In genomic region chr15:47856071-47856470, GRCh38 we compare ENCODE assay signal across 37 cellular contexts.
"Had no signal": no experiment of that assay in that cellular context is flagged by ENCODE, and none has a peak within 500 bp of the region (broad histone marks: within the 10 kb centered on the region; RNA-seq: fewer than 3 reads in every experiment).

No MANE protein-coding gene starts in this region.

- H3K27me3 ChIP-seq: adrenal gland, ascending aorta, brain microvascular endothelial cell, breast epithelium, cardiac muscle cell had no signal

- H3K27ac Mint-ChIP-seq: activated naive CD4-positive, alpha-beta T cell treated with anti-CD3 and anti-CD28 coated beads for 36 hours; activated naive CD4-positive, alpha-beta T cell treated with anti-CD3 and anti-CD28 coated beads, Interleukin-2, amount 10 ng/mL, durations not matched to agents 7 days and 5 days; activated naive CD4-positive, alpha-beta T cell treated with anti-CD3 and anti-CD28 coated beads, Interleukin-2, amount 50 U/mL, for 24 hours; activated naive CD4-positive, alpha-beta T cell treated with anti-CD3 and anti-CD28 coated beads, Interleukin-2, amount 50 U/mL, for 72 hours; activated naive CD8-positive, alpha-beta T cell; activated naive CD8-positive, alpha-beta T cell treated with anti-CD3 and anti-CD28 coated beads for 36 hours; activated naive CD8-positive, alpha-beta T cell treated with anti-CD3 and anti-CD28 coated beads, Interleukin-2, amount 10 ng/mL, durations not matched to agents 7 days and 5 days; activated naive CD8-positive, alpha-beta T cell treated with anti-CD3 and anti-CD28 coated beads, Interleukin-2, amount 50 U/mL, for 24 hours; activated T-cell treated with anti-CD3 and anti-CD28 coated beads, Interleukin-2, amount 50 U/mL, for 24 hours; activated T-cell treated with anti-CD3 and anti-CD28 coated beads, Interleukin-2, amount 50 U/mL, for 72 hours; activated T-helper 1 cell treated with anti-CD3 and anti-CD28 coated beads, Interleukin-12 subunit alpha, Interleukin-12 subunit beta, Interleukin-2, Interleukin-4 antibody, amounts not matched to agents 30 ng/mL and 10 ng/mL and 1 ng/mL, durations not matched to agents 14 hours and 24 hours and 36 hours; activated T-helper 17 cell treated with anti-CD3 and anti-CD28 coated beads, Interleukin-2, amount 50 U/mL, for 72 hours; activated T-helper 2 cell treated with anti-CD3 and anti-CD28 coated beads, Interferon-gamma antibody, Interleukin-2, Interleukin-4, amounts not matched to agents 10 μg/mL and 5 μg/mL and 100 μg/mL, durations not matched to agents 14 hours and 24 hours and 36 hours; brain had no signal

- H3K9me3 Mint-ChIP-seq: activated naive CD4-positive, alpha-beta T cell treated with anti-CD3 and anti-CD28 coated beads for 36 hours; activated naive CD8-positive, alpha-beta T cell treated with anti-CD3 and anti-CD28 coated beads for 36 hours; activated T-cell treated with anti-CD3 and anti-CD28 coated beads, Interleukin-2, amount 50 U/mL, for 24 hours; activated T-helper 17 cell treated with anti-CD3 and anti-CD28 coated beads, Interleukin-2, amount 50 U/mL, for 72 hours; activated T-helper 2 cell treated with anti-CD3 and anti-CD28 coated beads, Interferon-gamma antibody, Interleukin-2, Interleukin-4, amounts not matched to agents 10 μg/mL and 5 μg/mL and 100 μg/mL, durations not matched to agents 14 hours and 24 hours and 36 hours; central memory CD8-positive, alpha-beta T cell had no signal

- H3K27me3 Mint-ChIP-seq: activated naive CD4-positive, alpha-beta T cell treated with anti-CD3 and anti-CD28 coated beads, Interleukin-2, amount 10 ng/mL, durations not matched to agents 7 days and 5 days; activated naive CD8-positive, alpha-beta T cell; activated naive CD8-positive, alpha-beta T cell treated with anti-CD3 and anti-CD28 coated beads for 36 hours; activated naive CD8-positive, alpha-beta T cell treated with anti-CD3 and anti-CD28 coated beads, Interleukin-2, amount 10 ng/mL, durations not matched to agents 7 days and 5 days; activated naive CD8-positive, alpha-beta T cell treated with anti-CD3 and anti-CD28 coated beads, Interleukin-2, amount 50 U/mL, for 24 hours; activated T-helper 17 cell treated with anti-CD3 and anti-CD28 coated beads, Interleukin-2, amount 50 U/mL, for 72 hours; central memory CD8-positive, alpha-beta T cell had no signal

- H3K4me3 ChIP-seq: adrenal gland, ascending aorta, breast epithelium, cardiac muscle cell had no signal

- H3K4me1 ChIP-seq: adrenal gland, ascending aorta, breast epithelium had no signal

- DNase-seq: activated effector memory CD4-positive, alpha-beta T cell treated with anti-CD3 and anti-CD28 coated beads, Interleukin-2, amount 50 U/mL, for 16 hours; activated effector memory CD4-positive, alpha-beta T cell treated with Interleukin-2 at 50 U/mL for 16 hours; activated gamma-delta T cell; activated gamma-delta T cell treated with Interleukin-2 at 50 U/mL for 16 hours; activated naive CD4-positive, alpha-beta T cell; activated naive CD4-positive, alpha-beta T cell treated with anti-CD3 and anti-CD28 coated beads for 36 hours; activated naive CD4-positive, alpha-beta T cell treated with anti-CD3 and anti-CD28 coated beads, Interleukin-2, amount 10 ng/mL, durations not matched to agents 7 days and 5 days; activated naive CD4-positive, alpha-beta T cell treated with anti-CD3 and anti-CD28 coated beads, Interleukin-2, amount 50 U/mL, for 16 hours; activated naive CD4-positive, alpha-beta T cell treated with Interleukin-2 at 50 U/mL for 16 hours; activated naive CD8-positive, alpha-beta T cell treated with anti-CD3 and anti-CD28 coated beads for 36 hours; activated naive CD8-positive, alpha-beta T cell treated with anti-CD3 and anti-CD28 coated beads, Interleukin-2, amount 10 ng/mL, durations not matched to agents 7 days and 5 days; activated naive CD8-positive, alpha-beta T cell treated with anti-CD3 and anti-CD28 coated beads, Interleukin-2, amount 50 U/mL, for 24 hours; activated T-cell treated with anti-CD3 and anti-CD28 coated beads for 4 hours; activated T-cell treated with anti-CD3 and anti-CD28 coated beads, Interleukin-2, amount 50 U/mL, for 1 hour; activated T-cell treated with anti-CD3 and anti-CD28 coated beads, Interleukin-2, amount 50 U/mL, for 24 hours; activated T-cell treated with anti-CD3 and anti-CD28 coated beads, Interleukin-2, amount 50 U/mL, for 4 hours; activated T-cell treated with anti-CD3 and anti-CD28 coated beads, Interleukin-2, amount 50 U/mL, for 48 hours; activated T-cell treated with anti-CD3 and anti-CD28 coated beads, Interleukin-2, amount 50 U/mL, for 72 hours; adrenal gland; amniotic stem cell; anterior cingulate cortex; aorta; brain microvascular endothelial cell; caudate nucleus; central memory CD4-positive, alpha-beta T cell; cerebellar nuclear complex had no signal

- H3K36me3 Mint-ChIP-seq: activated naive CD4-positive, alpha-beta T cell treated with anti-CD3 and anti-CD28 coated beads, Interleukin-2, amount 10 ng/mL, durations not matched to agents 7 days and 5 days; activated naive CD4-positive, alpha-beta T cell treated with anti-CD3 and anti-CD28 coated beads, Interleukin-2, amount 50 U/mL, for 24 hours; activated naive CD4-positive, alpha-beta T cell treated with anti-CD3 and anti-CD28 coated beads, Interleukin-2, amount 50 U/mL, for 72 hours; activated naive CD8-positive, alpha-beta T cell; activated naive CD8-positive, alpha-beta T cell treated with anti-CD3 and anti-CD28 coated beads for 36 hours; activated naive CD8-positive, alpha-beta T cell treated with anti-CD3 and anti-CD28 coated beads, Interleukin-2, amount 10 ng/mL, durations not matched to agents 7 days and 5 days; brain had no signal

- H3K4me3 Mint-ChIP-seq: activated naive CD4-positive, alpha-beta T cell treated with anti-CD3 and anti-CD28 coated beads for 36 hours; activated naive CD4-positive, alpha-beta T cell treated with anti-CD3 and anti-CD28 coated beads, Interleukin-2, amount 10 ng/mL, durations not matched to agents 7 days and 5 days; activated naive CD4-positive, alpha-beta T cell treated with anti-CD3 and anti-CD28 coated beads, Interleukin-2, amount 50 U/mL, for 24 hours; activated naive CD8-positive, alpha-beta T cell; activated naive CD8-positive, alpha-beta T cell treated with anti-CD3 and anti-CD28 coated beads for 36 hours; activated naive CD8-positive, alpha-beta T cell treated with anti-CD3 and anti-CD28 coated beads, Interleukin-2, amount 10 ng/mL, durations not matched to agents 7 days and 5 days; activated naive CD8-positive, alpha-beta T cell treated with anti-CD3 and anti-CD28 coated beads, Interleukin-2, amount 50 U/mL, for 24 hours; activated T-cell treated with anti-CD3 and anti-CD28 coated beads, Interleukin-2, amount 50 U/mL, for 24 hours; activated T-cell treated with anti-CD3 and anti-CD28 coated beads, Interleukin-2, amount 50 U/mL, for 4 hours; activated T-cell treated with anti-CD3 and anti-CD28 coated beads, Interleukin-2, amount 50 U/mL, for 72 hours; activated T-helper 1 cell treated with anti-CD3 and anti-CD28 coated beads, Interleukin-12 subunit alpha, Interleukin-12 subunit beta, Interleukin-2, Interleukin-4 antibody, amounts not matched to agents 30 ng/mL and 10 ng/mL and 1 ng/mL, durations not matched to agents 14 hours and 24 hours and 36 hours; activated T-helper 17 cell treated with anti-CD3 and anti-CD28 coated beads, Interleukin-2, amount 50 U/mL, for 72 hours; brain; central memory CD8-positive, alpha-beta T cell had no signal

- H3K36me3 ChIP-seq: adrenal gland, ascending aorta, brain microvascular endothelial cell, breast epithelium, cardiac muscle cell had no signal

- H3K9me3 ChIP-seq: adrenal gland, ascending aorta, breast epithelium had no signal

- ATAC-seq: activated naive CD4-positive, alpha-beta T cell treated with anti-CD3 and anti-CD28 coated beads, Interleukin-2, amount 50 U/mL, for 72 hours; activated naive CD8-positive, alpha-beta T cell treated with anti-CD3 and anti-CD28 coated beads, Interleukin-2, amount 50 U/mL, for 24 hours; activated T-cell treated with anti-CD3 and anti-CD28 coated beads, Interleukin-2, amount 50 U/mL, for 4 hours; activated T-cell treated with anti-CD3 and anti-CD28 coated beads, Interleukin-2, amount 50 U/mL, for 72 hours; activated T-helper 17 cell treated with anti-CD3 and anti-CD28 coated beads, Interleukin-2, amount 50 U/mL, for 72 hours had no signal

- H3K27ac ChIP-seq: adrenal gland, ascending aorta, brain microvascular endothelial cell, breast epithelium, cardiac muscle cell had no signal

- H3K4me1 Mint-ChIP-seq: activated naive CD4-positive, alpha-beta T cell treated with anti-CD3 and anti-CD28 coated beads, Interleukin-2, amount 10 ng/mL, durations not matched to agents 7 days and 5 days; activated naive CD4-positive, alpha-beta T cell treated with anti-CD3 and anti-CD28 coated beads, Interleukin-2, amount 50 U/mL, for 24 hours; activated naive CD8-positive, alpha-beta T cell treated with anti-CD3 and anti-CD28 coated beads for 36 hours; activated naive CD8-positive, alpha-beta T cell treated with anti-CD3 and anti-CD28 coated beads, Interleukin-2, amount 10 ng/mL, durations not matched to agents 7 days and 5 days; activated naive CD8-positive, alpha-beta T cell treated with anti-CD3 and anti-CD28 coated beads, Interleukin-2, amount 50 U/mL, for 24 hours; activated T-helper 17 cell treated with anti-CD3 and anti-CD28 coated beads, Interleukin-2, amount 50 U/mL, for 72 hours; central memory CD8-positive, alpha-beta T cell had no signal
